ENCODE assay signal across 13 cellular contexts in genomic region chr21:44918581-44919033, GRCh38. TPM values are rescaled to one million over a fixed set of nuclear protein-coding genes. Genes with fewer than 3 reads are reported as not detected.
DNase-seq lines count a peak whose midpoint lies in the region; ATAC-seq and TF ChIP-seq lines count a peak whose summit lies in the region.
"Had no signal": no experiment of that assay in that cellular context is flagged by ENCODE, and none has a peak within 500 bp of the region (broad histone marks: within the 10 kb centered on the region; RNA-seq: fewer than 3 reads in every experiment).

No MANE protein-coding gene starts in this region.

- H3K36me3 Mint-ChIP-seq in activated T-helper 17 cell treated with anti-CD3 and anti-CD28 coated beads, Interleukin-2, amount 50 U/mL, for 72 hours (ENCODE audit: low read depth), result peaks cover 87% of the 10 kb centered on the region

- peak overlapping the region; percentile 48 for H3K4me3 ChIP-seq in left ventricle myocardium inferior
- peak overlapping the region; percentile 58 for H3K4me3 ChIP-seq in lower lobe of right lung
- H3K4me3 ChIP-seq in upper lobe of right lung, result peak overlapping the region; percentile 26

- no peaks in the 10 kb centered on the region for H3K36me3 ChIP-seq in left ventricle myocardium inferior
- H3K36me3 ChIP-seq in lower lobe of right lung, result no peaks in the 10 kb centered on the region
- no peaks in the 10 kb centered on the region for H3K36me3 ChIP-seq in upper lobe of right lung
- H3K36me3 ChIP-seq: adrenal gland had no signal

- H3K27ac Mint-ChIP-seq in activated T-helper 17 cell treated with anti-CD3 and anti-CD28 coated beads, Interleukin-2, amount 50 U/mL, for 72 hours, result peak overlapping the region; percentile 86

- H3K27me3 ChIP-seq in left ventricle myocardium inferior (ENCODE audit: low read depth), result peaks cover 49% of the 10 kb centered on the region
- peaks cover 23% of the 10 kb centered on the region for H3K27me3 ChIP-seq in lower lobe of right lung (ENCODE audit: low read depth)
- peaks cover 7% of the 10 kb centered on the region for H3K27me3 ChIP-seq in upper lobe of right lung

- intact Hi-C loops in left ventricle myocardium inferior (cut with micrococcal nuclease), result no loop called here
- intact Hi-C loops in Right ventricle myocardium inferior (cut with DNase I), result loop anchor here (10.0 kb wide), 1 partner anchor 404 kb away; no protein-coding TSS in a partner anchor
- intact Hi-C loops in lower lobe of right lung (cut with DNase I), result no loop called here
- intact Hi-C loops in upper lobe of right lung (cut with DNase I), result no loop called here

- no peak for TF ChIP-seq CTCF in left ventricle myocardium inferior (IDR thresholded peaks at IDR 0.05; ENCODE audit: borderline replicate concordance)
- no peak for TF ChIP-seq CTCF in lower lobe of right lung (IDR thresholded peaks at IDR 0.05)
- TF ChIP-seq CTCF in upper lobe of right lung (IDR thresholded peaks at IDR 0.05), result no peak

- peak overlapping the region; percentile 96 for H3K4me3 Mint-ChIP-seq in activated T-helper 17 cell treated with anti-CD3 and anti-CD28 coated beads, Interleukin-2, amount 50 U/mL, for 72 hours

- H3K4me1 Mint-ChIP-seq in activated T-helper 17 cell treated with anti-CD3 and anti-CD28 coated beads, Interleukin-2, amount 50 U/mL, for 72 hours, result peaks cover 44% of the 10 kb centered on the region

- H3K27ac ChIP-seq in left ventricle myocardium inferior (replicated peaks), result no peak overlapping the region
- H3K27ac ChIP-seq in lower lobe of right lung, result no peak overlapping the region
- no peak overlapping the region for H3K27ac ChIP-seq in upper lobe of right lung
- H3K27ac ChIP-seq: adrenal gland had no signal

- no peaks in the 10 kb centered on the region for H3K27me3 Mint-ChIP-seq in activated T-helper 17 cell treated with anti-CD3 and anti-CD28 coated beads, Interleukin-2, amount 50 U/mL, for 72 hours

- H3K9me3 ChIP-seq in left ventricle myocardium inferior (replicated peaks) (no peaks in the 10 kb centered on the region), lower lobe of right lung (no peaks in the 10 kb centered on the region), upper lobe of right lung (no peaks in the 10 kb centered on the region)
- H3K9me3 ChIP-seq: adrenal gland, heart left ventricle had no signal

- H3K4me1 ChIP-seq in left ventricle myocardium inferior (no peaks in the 10 kb centered on the region), lower lobe of right lung (peaks cover 44% of the 10 kb centered on the region), upper lobe of right lung (peaks cover 29% of the 10 kb centered on the region)

- H3K9me3 Mint-ChIP-seq in activated T-helper 17 cell treated with anti-CD3 and anti-CD28 coated beads, Interleukin-2, amount 50 U/mL, for 72 hours, result no peaks in the 10 kb centered on the region

- ATAC-seq in Right ventricle myocardium inferior, result no peak
- ATAC-seq in activated T-helper 17 cell treated with anti-CD3 and anti-CD28 coated beads, Interleukin-2, amount 50 U/mL, for 72 hours (replicated peaks), result no peak
- ATAC-seq in lower lobe of right lung, result peak in 1 of 2 donors; percentile 1
- peak; percentile 1 for ATAC-seq in upper lobe of right lung
- no peak for ATAC-seq in GM21390 (IDR thresholded peaks at IDR 0.05; ENCODE audit: unreplicated experiment)
- no peak for ATAC-seq in SK-N-SH treated with all-trans-retinoic acid at 6 μM for 48 hours

- DNase-seq in left ventricle myocardium inferior, result no peak
- no peak for DNase-seq in Right ventricle myocardium inferior (ENCODE audit: missing footprints)
- DNase-seq in lower lobe of right lung, result peak; percentile 44
- peak; percentile 62 for DNase-seq in upper lobe of right lung
- DNase-seq in activated effector memory CD4-positive, alpha-beta T cell treated with Interleukin-2 at 50 U/mL for 16 hours, result no peak
- DNase-seq: adrenal gland; Calu3; effector CD4-positive, alpha-beta T cell; NCI-H510A had no signal

TF ChIP-seq in SK-N-SH treated with all-trans-retinoic acid at 6 μM for 48 hours, 23 proteins besides CTCF, POLR2A, EP300 and RAD21:
- TF ChIP-seq PPARA (CRISPR knock-in tag; IDR thresholded peaks at IDR 0.05; ENCODE audit: borderline replicate concordance) (no peak), CSDC2 (CRISPR knock-in tag; IDR thresholded peaks at IDR 0.05) (no peak), ARNTL (CRISPR knock-in tag; IDR thresholded peaks at IDR 0.05; ENCODE audit: borderline replicate concordance, low read depth) (no peak), ZNF565 (CRISPR knock-in tag; conservative IDR thresholded peaks at IDR 0.05; ENCODE audit: low read depth) (no peak), PATZ1 (CRISPR knock-in tag; IDR thresholded peaks at IDR 0.05; ENCODE audit: borderline replicate concordance) (no peak), GLIS3 (CRISPR knock-in tag; IDR thresholded peaks at IDR 0.05) (no peak), TCF4 (CRISPR knock-in tag; IDR thresholded peaks at IDR 0.05; ENCODE audit: borderline replicate concordance) (no peak), OSR1 (CRISPR knock-in tag; IDR thresholded peaks at IDR 0.05) (no peak), TOX (CRISPR knock-in tag; IDR thresholded peaks at IDR 0.05; ENCODE audit: borderline replicate concordance) (no peak), RARB (CRISPR knock-in tag; IDR thresholded peaks at IDR 0.05) (no peak), ZC3H10 (CRISPR knock-in tag; IDR thresholded peaks at IDR 0.05) (no peak), ESRRG (CRISPR knock-in tag; IDR thresholded peaks at IDR 0.05) (no peak)

RNA-seq across cellular contexts. Expression of gene ITGB2, which starts 2.1 kb away (rescaled TPM):
- 18.6 TPM for total RNA-seq in left ventricle myocardium inferior
- total RNA-seq in Right ventricle myocardium inferior, result 36.7 TPM
- total RNA-seq in activated T-helper 17 cell treated with anti-CD3 and anti-CD28 coated beads, Interleukin-2, amount 50 U/mL, for 72 hours, result 100 to 1,000 TPM; 240 to 302 TPM
- total RNA-seq in lower lobe of right lung, result 468 TPM
- total RNA-seq in upper lobe of right lung, result 370 TPM

RNA-seq across cellular contexts. Expression of gene SLX9, which starts 21.2 kb away (rescaled TPM):
- total RNA-seq in left ventricle myocardium inferior (70.7 TPM), Right ventricle myocardium inferior (66.5 TPM), lower lobe of right lung (15.7 TPM), upper lobe of right lung (22.8 TPM)
- total RNA-seq in activated T-helper 17 cell treated with anti-CD3 and anti-CD28 coated beads, Interleukin-2, amount 50 U/mL, for 72 hours, result 10 to 100 TPM; 28.6 to 56.7 TPM

RNA-seq across cellular contexts. Expression of gene PTTG1IP, which starts 45.1 kb away (rescaled TPM):
- total RNA-seq in left ventricle myocardium inferior (171 TPM), Right ventricle myocardium inferior (160 TPM), lower lobe of right lung (209 TPM), upper lobe of right lung (244 TPM)
- 10 to 100 TPM; 76.5 to 78.8 TPM for total RNA-seq in activated T-helper 17 cell treated with anti-CD3 and anti-CD28 coated beads, Interleukin-2, amount 50 U/mL, for 72 hours

Comparison
In these comparisons a context has a peak if more than half of its experiments do, and no peak if none do; other contexts are left out.
1. DNase-seq: peak in lower lobe of right lung (single experiment) and upper lobe of right lung (single experiment); none in left ventricle myocardium inferior (single experiment), Right ventricle myocardium inferior (single experiment) and activated effector memory CD4-positive, alpha-beta T cell treated with Interleukin-2 at 50 U/mL for 16 hours (single experiment).
2. Peak in every context shown above with its lines, with median percentiles within 50 percentile points of each other: H3K4me3 ChIP-seq.